Comparison of ENCODE assay signal across 8 cellular contexts in the genomic region with DNA sequence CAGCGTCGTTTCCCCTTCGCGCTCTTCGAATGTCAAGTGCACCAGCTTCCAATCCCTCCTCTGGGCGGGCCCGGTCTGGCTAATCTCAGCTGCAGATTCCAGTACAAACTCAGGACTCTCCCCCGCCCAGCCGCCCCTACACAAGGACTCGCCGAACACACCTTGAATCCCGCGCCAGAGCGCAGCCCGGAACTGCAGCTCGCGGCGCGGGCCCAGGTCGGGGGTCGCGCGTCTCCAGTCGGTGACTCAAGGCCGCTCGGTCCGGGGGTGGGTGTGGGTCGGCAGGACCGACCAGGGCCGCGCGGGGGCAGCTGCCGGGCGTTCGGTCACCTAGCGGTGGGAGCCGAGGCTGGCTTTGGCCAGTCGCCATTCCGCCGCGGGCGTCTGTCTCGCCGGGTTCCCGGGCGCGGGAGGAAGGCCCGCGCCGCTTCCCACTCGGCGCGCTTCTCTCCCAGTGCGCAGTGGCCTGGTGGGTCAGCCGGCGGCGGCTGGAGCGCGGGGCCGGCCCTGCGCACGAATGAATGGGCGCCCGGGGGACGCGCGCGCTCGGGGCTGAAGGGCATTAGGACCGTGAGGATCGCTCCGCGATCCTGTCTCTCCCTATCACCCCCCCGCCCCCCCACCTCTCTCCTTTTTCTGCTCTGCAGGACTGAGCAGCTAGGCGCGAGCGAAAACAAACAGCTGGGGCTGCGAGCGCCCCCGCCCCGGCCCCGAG. TPM values are rescaled to one million over a fixed set of nuclear protein-coding genes. Genes with fewer than 3 reads are reported as not detected.
DNase-seq lines count a peak whose midpoint lies in the region; ATAC-seq and TF ChIP-seq lines count a peak whose summit lies in the region.

Gene GALNT16 (plus strand): TSS at position 628 of the 715 bp plus-strand sequence. CDS start 133 bp downstream, outside the sequence.

- no peaks in the 10 kb centered on the region for H3K36me3 Mint-ChIP-seq in activated T-cell treated with anti-CD3 and anti-CD28 coated beads, Interleukin-2, amount 50 U/mL, for 24 hours (ENCODE audit: low read depth)
- no peaks in the 10 kb centered on the region for H3K36me3 Mint-ChIP-seq in mesothelial cell of epicardium

- no peak for TF ChIP-seq CTCF in OCI-LY3 (IDR thresholded peaks at IDR 0.05; ENCODE audit: low read depth, low read length)
- peak; percentile 51 for TF ChIP-seq CTCF in mesothelial cell of epicardium (IDR thresholded peaks at IDR 0.05; ENCODE audit: unreplicated experiment)

- H4K20me1 ChIP-seq in OCI-LY3 (ENCODE audit: insufficient read depth, low read length): no peaks in the 10 kb centered on the region

- no peak for ATAC-seq in GM21529 (IDR thresholded peaks at IDR 0.05; ENCODE audit: unreplicated experiment)

- H2AFZ ChIP-seq in OCI-LY3 (ENCODE audit: low read depth, low read length): no peak within 1 kb of the TSS

- H3K27ac ChIP-seq in OCI-LY3 (ENCODE audit: low read length) (no peak within 1 kb of the TSS), ectodermal cell (ENCODE audit: insufficient read depth, low read depth, low read length, poor library complexity, severe bottlenecking) (no peak within 1 kb of the TSS)

- H3K9me3 ChIP-seq in OCI-LY3 (ENCODE audit: insufficient read depth, low read length) (no peaks in the 10 kb centered on the region), ectodermal cell (ENCODE audit: control insufficient read depth, low read length) (no peaks in the 10 kb centered on the region)

- no peaks in the 10 kb centered on the region for H3K79me2 ChIP-seq in OCI-LY3 (ENCODE audit: low read length)

- H3K4me3 ChIP-seq in OCI-LY3 (ENCODE audit: low read length): peak within 1 kb of the TSS; percentile 73
- peak within 1 kb of the TSS; percentile 42 for H3K4me3 ChIP-seq in ectodermal cell (ENCODE audit: insufficient read depth, low read depth, low read length)

- H3K27me3 Mint-ChIP-seq in activated T-cell treated with anti-CD3 and anti-CD28 coated beads, Interleukin-2, amount 50 U/mL, for 24 hours: peaks cover 68% of the 10 kb centered on the region
- H3K27me3 Mint-ChIP-seq in mesothelial cell of epicardium (ENCODE audit: low read depth): peaks cover 77% of the 10 kb centered on the region

- H3K4me1 ChIP-seq in OCI-LY3 (ENCODE audit: low read length) (peaks cover 19% of the 10 kb centered on the region), ectodermal cell (ENCODE audit: control insufficient read depth, insufficient read depth, low read length) (peaks cover 18% of the 10 kb centered on the region)

- no peak within 1 kb of the TSS for H3K27ac Mint-ChIP-seq in activated T-cell treated with anti-CD3 and anti-CD28 coated beads, Interleukin-2, amount 50 U/mL, for 24 hours
- no peak within 1 kb of the TSS for H3K27ac Mint-ChIP-seq in mesothelial cell of epicardium

- WGBS in ectodermal cell, 2 experiments: 0% methylated on average over 81 of the region's 82 CpGs

- no peak within 1 kb of the TSS; the same call in 1 of the 2 replicates for H3K9ac ChIP-seq in OCI-LY3 (ENCODE audit: low read length)

- H3K9me3 Mint-ChIP-seq in activated T-cell treated with anti-CD3 and anti-CD28 coated beads, Interleukin-2, amount 50 U/mL, for 24 hours: no peaks in the 10 kb centered on the region
- H3K9me3 Mint-ChIP-seq in mesothelial cell of epicardium: no peaks in the 10 kb centered on the region

- no peaks in the 10 kb centered on the region for H3K36me3 ChIP-seq in OCI-LY3 (replicated peaks; ENCODE audit: low read depth, low read length)
- H3K36me3 ChIP-seq in ectodermal cell (ENCODE audit: control insufficient read depth, insufficient read depth, low read length): no peaks in the 10 kb centered on the region

- DNase-seq in activated T-cell treated with anti-CD3 and anti-CD28 coated beads, Interleukin-2, amount 50 U/mL, for 24 hours: peak; percentile 36
- no peak for DNase-seq in activated T-cell treated with anti-CD3 and anti-CD28 coated beads, Interleukin-2, amount 50 U/mL, for 1 hour
- peak; percentile 53 to 73 for DNase-seq in mesothelial cell of epicardium (ENCODE audit: low spot score in 2 of 2, unreplicated experiment in 2 of 2)
- no peak for DNase-seq in activated CD4-positive, CD25-positive, alpha-beta regulatory T cell treated with anti-CD3 and anti-CD28 coated beads, Interleukin-2, amount 50 U/mL, for 72 hours
- no peak for DNase-seq in GF-D8 (lab: John Stamatoyannopoulos, UW)

- H3K4me2 ChIP-seq in OCI-LY3 (ENCODE audit: low read length): peak within 1 kb of the TSS; percentile 87

- H3K27me3 ChIP-seq in OCI-LY3 (ENCODE audit: low read depth, low read length) (peaks cover 18% of the 10 kb centered on the region), ectodermal cell (ENCODE audit: control insufficient read depth, insufficient read depth, low read length, poor library complexity, severe bottlenecking) (peaks cover 56% of the 10 kb centered on the region)

- H3K4me1 Mint-ChIP-seq in activated T-cell treated with anti-CD3 and anti-CD28 coated beads, Interleukin-2, amount 50 U/mL, for 24 hours (ENCODE audit: low read depth): peaks cover 8% of the 10 kb centered on the region
- H3K4me1 Mint-ChIP-seq in mesothelial cell of epicardium: peaks cover 10% of the 10 kb centered on the region

- H3K4me3 Mint-ChIP-seq in activated T-cell treated with anti-CD3 and anti-CD28 coated beads, Interleukin-2, amount 50 U/mL, for 24 hours: peak within 1 kb of the TSS; percentile 69
- H3K4me3 Mint-ChIP-seq in mesothelial cell of epicardium: peak within 1 kb of the TSS; percentile 78

RNA-seq across cellular contexts. Expression of gene GALNT16, which starts in this region (rescaled TPM):
- 15.1 TPM for polyA plus RNA-seq in ectodermal cell (2013, experiment 1 of 4)
- polyA plus RNA-seq in ectodermal cell (2013, experiment 2 of 4): 12.3 TPM
- 11.9 TPM for polyA plus RNA-seq in ectodermal cell (2013, experiment 3 of 4)
- polyA plus RNA-seq in ectodermal cell (2013, experiment 4 of 4): 12.8 TPM
- 6.4 to 9.9 TPM (median 8.2 TPM) in 3 replicates for total RNA-seq in mesothelial cell of epicardium

Comparison
In these comparisons a context has a peak if more than half of its experiments do, and no peak if none do; other contexts are left out.
1. DNase-seq: peak in activated T-cell treated with anti-CD3 and anti-CD28 coated beads, Interleukin-2, amount 50 U/mL, for 24 hours (single experiment) and mesothelial cell of epicardium (2 of 2); none in activated T-cell treated with anti-CD3 and anti-CD28 coated beads, Interleukin-2, amount 50 U/mL, for 1 hour (single experiment), activated CD4-positive, CD25-positive, alpha-beta regulatory T cell treated with anti-CD3 and anti-CD28 coated beads, Interleukin-2, amount 50 U/mL, for 72 hours (single experiment) and GF-D8 (single experiment).